ENCODE assay signal across 20 cellular contexts in the genomic region with DNA sequence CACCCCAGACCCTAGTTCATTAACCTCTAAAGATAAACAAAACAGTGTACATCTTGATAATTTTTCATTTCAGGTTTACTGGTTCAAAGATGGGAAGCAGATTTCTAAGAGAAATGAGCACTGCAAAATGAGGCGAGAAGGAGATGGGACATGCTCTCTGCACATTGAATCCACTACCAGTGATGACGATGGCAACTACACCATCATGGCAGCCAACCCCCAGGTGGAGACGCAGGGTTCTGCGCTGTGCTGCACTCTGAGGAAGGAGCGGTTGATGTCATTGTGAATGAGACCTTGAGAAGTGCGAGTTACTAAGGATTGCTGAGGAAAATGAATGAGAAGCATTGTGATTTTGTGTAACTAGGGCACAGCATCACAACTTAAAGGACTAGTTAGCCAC. TPM values are rescaled to one million over a fixed set of nuclear protein-coding genes. Genes with fewer than 3 reads are reported as not detected.
DNase-seq lines count a peak whose midpoint lies in the region; ATAC-seq, FAIRE-seq and TF ChIP-seq lines count a peak whose summit lies in the region.
"Had no signal": no experiment of that assay in that cellular context is flagged by ENCODE, and none has a peak within 500 bp of the region (broad histone marks: within the 10 kb centered on the region; RNA-seq: fewer than 3 reads in every experiment).

No MANE protein-coding gene starts in this region.

- H2BK120ac ChIP-seq in H9 (ENCODE audit: low read depth, low read length, poor library complexity, severe bottlenecking) (no peak overlapping the region), neuronal stem cell (ENCODE audit: low read depth, low read length) (no peak overlapping the region)

- no peak overlapping the region for H2BK12ac ChIP-seq in H9 (ENCODE audit: insufficient read length, low read depth, low read length)
- peak overlapping the region; percentile 84 for H2BK12ac ChIP-seq in neuronal stem cell (ENCODE audit: low read length)

- H3K9me3 ChIP-seq in H9 (ENCODE audit: control insufficient read depth, low read depth, low read length) (no peaks in the 10 kb centered on the region), K562 (replicated peaks; ENCODE audit: control insufficient read depth, insufficient read depth, low read depth, low read length) (no peaks in the 10 kb centered on the region), neuronal stem cell (replicated peaks in 1 of 2; ENCODE audit: control insufficient read depth in 2 of 2, insufficient read depth in 1 of 2, low read depth in 1 of 2, low read length in 2 of 2) (no peaks in the 10 kb centered on the region), PC-3 (ENCODE audit: low read length) (no peaks in the 10 kb centered on the region)
- H3K9me3 ChIP-seq: A549, BE2C had no signal

- H3K9ac ChIP-seq in H9 (ENCODE audit: extremely low read depth, insufficient read length, low read length) (no peak overlapping the region), K562 (ENCODE audit: insufficient read depth in 1 of 2, low read depth in 2 of 2, low read length in 2 of 2) (no peak overlapping the region), neuronal stem cell (ENCODE audit: low read depth, low read length, poor library complexity) (no peak overlapping the region), PC-3 (ENCODE audit: low read length) (no peak overlapping the region)

- H4K8ac ChIP-seq in H9 (replicated peaks; ENCODE audit: insufficient read length, low read depth, low read length) (no peak overlapping the region), neuronal stem cell (ENCODE audit: low read depth, low read length) (no peak overlapping the region)

- H3K4me3 Mint-ChIP-seq in H9: no peak overlapping the region
- H3K4me3 Mint-ChIP-seq: CD4-positive, alpha-beta memory T cell had no signal

- H3K36me3 ChIP-seq in K562 (ENCODE audit: control insufficient read depth, insufficient read depth, low read length) (no peaks in the 10 kb centered on the region), neuronal stem cell (replicated peaks in 1 of 2; ENCODE audit: control insufficient read depth in 2 of 2, insufficient read depth in 2 of 2, low read length in 2 of 2) (no peaks in the 10 kb centered on the region), PC-3 (ENCODE audit: low read depth, low read length) (no peaks in the 10 kb centered on the region)
- H3K36me3 ChIP-seq: BE2C had no signal

- H2AFZ ChIP-seq in H9 (ENCODE audit: low read length): no peak overlapping the region
- H2AFZ ChIP-seq in K562 (ENCODE audit: low read depth, low read length): no peak overlapping the region; the same call in 1 of the 2 replicates
- no peak overlapping the region for H2AFZ ChIP-seq in neuronal stem cell (ENCODE audit: low read length)
- H2AFZ ChIP-seq in PC-3 (ENCODE audit: low read length): no peak overlapping the region

- no peaks in the 10 kb centered on the region for H3K9me2 ChIP-seq in PC-3 (replicated peaks; ENCODE audit: low read length)

- no CpG with 5 or more reads among the region's 6 CpGs for WGBS in H9 (ENCODE audit: extremely low coverage, insufficient read length, low lambda C conversion rate)
- WGBS in K562 (ENCODE audit: insufficient coverage, low coverage, missing lambda C conversion rate): 3% methylated on average over 6 of the region's 6 CpGs
- no CpG with 5 or more reads among the region's 6 CpGs for WGBS in neuronal stem cell (ENCODE audit: extremely low coverage in 2 of 2, insufficient read length in 2 of 2, insufficient replicate concordance in 1 of 2), 2 donors

- H4K91ac ChIP-seq in H9 (ENCODE audit: insufficient read length, low read depth, low read length): no peak overlapping the region
- H4K91ac ChIP-seq in neuronal stem cell (ENCODE audit: low read depth, low read length, poor library complexity): no peak overlapping the region

- peaks cover 4 to 10% of the 10 kb centered on the region in 2 experiments; a peak in 3 of 5 replicates for H3K9me3 Mint-ChIP-seq in H9

- BruUV-seq in K562 (replicated peaks; lab: Mats Ljungman, UMichigan) (no TSS peak), PC-3 (replicated peaks; lab: Mats Ljungman, UMichigan) (no TSS peak)

- no peaks in the 10 kb centered on the region for H3K4me1 ChIP-seq in H9 (ENCODE audit: insufficient read depth, low read length)
- H3K4me1 ChIP-seq in K562 (replicated peaks in 1 of 2; ENCODE audit: control insufficient read depth in 2 of 2, insufficient read depth in 2 of 2, low read length in 2 of 2): no peaks in the 10 kb centered on the region
- no peaks in the 10 kb centered on the region for H3K4me1 ChIP-seq in neuronal stem cell (ENCODE audit: control insufficient read depth in 2 of 2, insufficient read depth in 1 of 2, low read depth in 1 of 2, low read length in 2 of 2)
- peaks cover 13% of the 10 kb centered on the region for H3K4me1 ChIP-seq in PC-3 (ENCODE audit: insufficient read depth, low read length)
- H3K4me1 ChIP-seq: A549, BE2C had no signal

- H3K23me2 ChIP-seq in H9 (ENCODE audit: insufficient read length, low read depth, low read length, poor library complexity, severe bottlenecking): no peaks in the 10 kb centered on the region

- H2AK5ac ChIP-seq in H9 (ENCODE audit: insufficient read length, low read length): no peak overlapping the region
- no peak overlapping the region for H2AK5ac ChIP-seq in neuronal stem cell (ENCODE audit: low read depth, low read length)

- TF ChIP-seq EP300 in K562 (IDR thresholded peaks at IDR 0.05; ENCODE audit: low read length): no peak

- TF ChIP-seq RAD21 in K562 (CRISPR knock-in tag; conservative IDR thresholded peaks at IDR 0.05 in 1 of 2, IDR thresholded peaks at IDR 0.05 in 1 of 2): no peak

- no peaks in the 10 kb centered on the region for H3K4me1 Mint-ChIP-seq in H9
- H3K4me1 Mint-ChIP-seq: CD4-positive, alpha-beta memory T cell had no signal

- H3K36me3 Mint-ChIP-seq in H9 (ENCODE audit: insufficient read depth in 1 of 3, low read depth in 3 of 3): peaks cover 0 to 7% (median 0%) of the 10 kb centered on the region in 3 experiments; a peak in 2 of 7 replicates
- H3K36me3 Mint-ChIP-seq: CD4-positive, alpha-beta memory T cell had no signal

- CTCF ChIA-PET in K562 (lab: Yijun Ruan, JAX; ENCODE audit: low intra/inter-chr PET ratio): no interaction called here
- CTCF ChIA-PET in PC-3 (lab: Charles Lee): no interaction called here

- H3T11ph ChIP-seq in H9 (ENCODE audit: low read length): no peak overlapping the region

- no peak overlapping the region for H2BK5ac ChIP-seq in H9 (ENCODE audit: insufficient read length, low read length)
- no peak overlapping the region for H2BK5ac ChIP-seq in neuronal stem cell (ENCODE audit: low read length)

- H3K27me3 ChIP-seq in H9 (ENCODE audit: insufficient read depth, low read length): no peaks in the 10 kb centered on the region
- peaks cover 4 to 14% of the 10 kb centered on the region in 2 experiments; a peak in 3 of 5 replicates for H3K27me3 ChIP-seq in K562 (ENCODE audit: control insufficient read depth in 2 of 2, insufficient read depth in 2 of 2, low read length in 2 of 2)
- H3K27me3 ChIP-seq in neuronal stem cell (ENCODE audit: control insufficient read depth in 3 of 3, insufficient read depth in 3 of 3, low read depth in 1 of 3, low read length in 3 of 3): peaks cover 0 to 9% (median 0%) of the 10 kb centered on the region in 3 experiments
- H3K27me3 ChIP-seq in PC-3 (ENCODE audit: low read length): no peaks in the 10 kb centered on the region
- H3K27me3 ChIP-seq: BE2C had no signal

- H3K56ac ChIP-seq in H9 (ENCODE audit: insufficient read length, low read depth, low read length): no peak overlapping the region

- H2BK20ac ChIP-seq in H9 (ENCODE audit: low read depth, low read length, poor library complexity, severe bottlenecking): no peak overlapping the region

- no peaks in the 10 kb centered on the region for H3K27me3 Mint-ChIP-seq in H9 (ENCODE audit: low read depth)

- no peak for DNase-seq in H9
- DNase-seq in K562 (ENCODE audit: extremely low read depth in 1 of 4, low spot score in 3 of 4): no peak
- no peak for DNase-seq in neuronal stem cell (ENCODE audit: low spot score)
- no peak for DNase-seq in PC-3
- DNase-seq in GM12891 (ENCODE audit: insufficient read length, low spot score): no peak
- no peak for DNase-seq in NCI-H345 treated with DMSO at 0.1 percent for 48 hours (lab: John Stamatoyannopoulos, UW; ENCODE audit: unreplicated experiment)
- no peak for DNase-seq in SKM-1 (lab: John Stamatoyannopoulos, UW; ENCODE audit: unreplicated experiment)
- DNase-seq: BE2C; CD4-positive, alpha-beta memory T cell; DMS153; DMS79 treated with DMSO at 0.1 percent for 48 hours; EL; H7 had no signal

- H3K23ac ChIP-seq in H9 (ENCODE audit: insufficient read length, low read depth, low read length) (no peak overlapping the region), neuronal stem cell (ENCODE audit: low read depth, low read length, poor library complexity) (no peak overlapping the region)

- no peak overlapping the region for H3K27ac Mint-ChIP-seq in H9
- H3K27ac Mint-ChIP-seq: CD4-positive, alpha-beta memory T cell had no signal

- H3K4me3 ChIP-seq in K562 (no peak overlapping the region), neuronal stem cell (ENCODE audit: low read length in 2 of 2) (no peak overlapping the region), PC-3 (ENCODE audit: low read length) (no peak overlapping the region)
- H3K4me3 ChIP-seq: A549 had no signal

- no peak overlapping the region for H3K18ac ChIP-seq in H9 (ENCODE audit: insufficient read length, low read depth, low read length)
- peak overlapping the region; percentile 41 for H3K18ac ChIP-seq in neuronal stem cell (ENCODE audit: low read length)

- TF ChIP-seq POLR2A in K562 (conservative IDR thresholded peaks at IDR 0.05) (no peak), GM12891 (IDR thresholded peaks at IDR 0.05; ENCODE audit: low read depth, low read length) (no peak)

- in situ Hi-C loops in K562 (cut with MboI): no loop called here

- H3K4ac ChIP-seq in H9 (ENCODE audit: low read depth, low read length) (no peak overlapping the region), neuronal stem cell (ENCODE audit: low read length) (no peak overlapping the region)

- no peak overlapping the region for H3K4me2 ChIP-seq in H9 (ENCODE audit: insufficient read depth, insufficient read length, low read length)
- no peak overlapping the region for H3K4me2 ChIP-seq in K562 (ENCODE audit: insufficient read depth, low read length)
- no peak overlapping the region for H3K4me2 ChIP-seq in neuronal stem cell (ENCODE audit: insufficient read depth, low read length, poor library complexity, severe bottlenecking)
- H3K4me2 ChIP-seq in PC-3 (ENCODE audit: low read length): no peak overlapping the region
- H3K4me2 ChIP-seq: A549 had no signal

- H4K20me1 ChIP-seq in H9 (ENCODE audit: control insufficient read depth, insufficient read depth, insufficient read length): no peaks in the 10 kb centered on the region
- no peaks in the 10 kb centered on the region for H4K20me1 ChIP-seq in K562 (replicated peaks; ENCODE audit: control insufficient read depth, insufficient read depth, low read length)
- no peaks in the 10 kb centered on the region for H4K20me1 ChIP-seq in PC-3 (ENCODE audit: low read length)

- FAIRE-seq in K562 (lab: Jason Lieb, UNC) (peak; percentile 11), GM12891 (lab: Jason Lieb, UNC) (no peak)
- FAIRE-seq: A549, G401.6, GM12892, HepG2 had no signal

- no peaks in the 10 kb centered on the region for H3K79me2 ChIP-seq in H9 (ENCODE audit: insufficient read depth, low read length)
- H3K79me2 ChIP-seq in K562 (ENCODE audit: control insufficient read depth, insufficient read depth, low read length): no peaks in the 10 kb centered on the region
- no peaks in the 10 kb centered on the region for H3K79me2 ChIP-seq in PC-3 (ENCODE audit: low read length)

- TF ChIP-seq CTCF in H9 (conservative IDR thresholded peaks at IDR 0.05) (peak; percentile 31; the same call in 1 of the 3 replicates), K562 (IDR thresholded peaks at IDR 0.05 in 2 of 3, conservative IDR thresholded peaks at IDR 0.05 in 1 of 3; ENCODE audit: insufficient read depth in 2 of 3, low read depth in 1 of 3, low read length in 3 of 3) (no peak), PC-3 (conservative IDR thresholded peaks at IDR 0.05; ENCODE audit: low read depth, low read length) (no peak)

- H3K9me1 ChIP-seq in K562 (ENCODE audit: control insufficient read depth, insufficient read depth, low read length): no peaks in the 10 kb centered on the region

- POLR2A ChIA-PET in K562 (lab: Yijun Ruan, JAX) (no interaction called here), PC-3 (lab: Charles Lee; ENCODE audit: unreplicated experiment) (no interaction called here)

- intact Hi-C loops in K562 (cut with micrococcal nuclease): no loop called here
- intact Hi-C loops in PC-3 (cut with micrococcal nuclease): no loop called here

- H2BK15ac ChIP-seq in H9 (ENCODE audit: low read depth, low read length) (no peak overlapping the region), neuronal stem cell (ENCODE audit: low read length) (no peak overlapping the region)

- no peak overlapping the region for H4K5ac ChIP-seq in H9 (ENCODE audit: insufficient read length, low read depth, low read length)

- H3F3A ChIP-seq in PC-3 (ENCODE audit: low read length, unreplicated experiment): no peaks in the 10 kb centered on the region

- ATAC-seq in K562 (peak; percentile 87), PC-3 (no peak)
- ATAC-seq: A549, HepG2 had no signal

- H3K79me1 ChIP-seq in H9 (ENCODE audit: insufficient read depth, low read depth, low read length, poor library complexity, severe bottlenecking) (no peaks in the 10 kb centered on the region), neuronal stem cell (ENCODE audit: low read depth, low read length) (no peaks in the 10 kb centered on the region)

- H3K27ac ChIP-seq in H9 (ENCODE audit: insufficient read length, low read depth, low read length): no peak overlapping the region
- H3K27ac ChIP-seq in K562 (ENCODE audit: extremely low read depth, low read depth, low read length): no peak overlapping the region
- no peak overlapping the region for H3K27ac ChIP-seq in neuronal stem cell (replicated peaks; ENCODE audit: low read length)
- H3K27ac ChIP-seq in PC-3 (ENCODE audit: low read length): no peak overlapping the region
- H3K27ac ChIP-seq: A549, C4-2B had no signal

- H3K14ac ChIP-seq in H9 (ENCODE audit: insufficient read depth, low read length): no peak overlapping the region
- H3K14ac ChIP-seq in neuronal stem cell (ENCODE audit: low read length): no peak overlapping the region

RNA-seq across cellular contexts. Expression of a gene that starts 37.6 kb away (rescaled TPM):
- total RNA-seq in H9 (2021): 0.20 and 0.29 TPM in 2 replicates
- not detected in 2 replicates for total RNA-seq in K562 (2011; cell fraction: chromatin; rRNA removed; ENCODE audit: low replicate concordance)
- not detected in 2 replicates for total RNA-seq in K562 (2011; cell fraction: nucleolus; rRNA removed)
- 0.29 TPM in 1 of 2 replicates, not detected in the other for total RNA-seq in K562 (2011; cell fraction: nucleoplasm; rRNA removed)
- total RNA-seq in K562 (2014; rRNA removed): 0.12 TPM in 1 of 2 replicates, not detected in the other
- total RNA-seq in K562 (2014; rRNA removed; fragmentation: Illumina TruSeq; extraction: Trizol): not detected in 2 replicates
- total RNA-seq in K562 (2015; rRNA removed; fragmentation: Illumina TruSeq; extraction: Trizol): not detected in 2 replicates
- not detected in 2 replicates for total RNA-seq in K562 (2021)
- polyA plus RNA-seq in K562 (2011; rRNA removed): not detected in 2 replicates
- 0.06 TPM in 1 of 2 replicates, not detected in the other for polyA plus RNA-seq in K562 (2011; cell fraction: cytosol; rRNA removed)
- polyA plus RNA-seq in K562 (2011; cell fraction: nucleus; rRNA removed): not detected in 2 replicates
- not detected in 2 replicates for polyA plus RNA-seq in K562 (2012)
- polyA plus RNA-seq in K562 (2014; fragmentation: Illumina TruSeq; extraction: Trizol): not detected in 2 replicates
- not detected for polyA plus RNA-seq in K562 (2014; fragmentation: Nextera tagmentation; extraction: Ambion mirVana)
- polyA plus RNA-seq in K562 (2014; rRNA removed): 0.20 TPM in 1 of 2 replicates, not detected in the other
- polyA minus RNA-seq in K562 (2011; rRNA and poly(A)+ RNA removed): not detected in 2 replicates
- polyA minus RNA-seq in K562 (2011; cell fraction: cytosol; rRNA and poly(A)+ RNA removed): not detected in 2 replicates
- not detected in 2 replicates for polyA minus RNA-seq in K562 (2011; cell fraction: nucleus; rRNA and poly(A)+ RNA removed)
- polyA plus RNA-seq in neuronal stem cell (2013, experiment 1 of 2): 0.63 TPM
- 0.46 TPM for polyA plus RNA-seq in neuronal stem cell (2013, experiment 2 of 2)
- total RNA-seq in PC-3 (2014; rRNA removed): 1.1 TPM in 1 of 2 replicates, not detected in the other
- polyA plus RNA-seq in GM12891 (2012; ENCODE audit: low read depth, missing spikeins): 0.05 TPM
- total RNA-seq: CD4-positive, alpha-beta memory T cell; H7; HT1080 had no signal
- polyA plus RNA-seq: AG04450; CD4-positive, alpha-beta memory T cell had no signal
